ENCODE assay signal across 8 cellular contexts in the genomic region with DNA sequence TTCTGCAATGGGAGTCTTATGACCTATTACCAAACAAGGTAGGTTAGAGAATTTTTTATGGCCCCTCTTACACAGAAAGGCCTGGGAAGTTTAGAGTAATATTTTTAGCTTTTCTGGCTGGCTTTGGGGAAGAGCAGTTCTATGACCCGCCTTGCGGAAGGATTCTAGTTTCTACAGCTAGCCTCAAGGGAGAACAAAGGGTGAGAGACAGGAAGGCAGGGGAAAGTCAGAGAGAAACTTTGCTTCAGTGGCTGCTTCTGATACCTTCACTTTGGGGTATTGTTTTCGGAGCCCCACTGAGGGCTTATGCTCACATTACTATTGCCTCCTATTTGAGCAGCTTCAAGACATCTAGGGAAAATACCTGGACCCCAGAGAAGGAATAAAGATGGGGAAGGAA.
DNase-seq lines count a peak whose midpoint lies in the region; ATAC-seq and TF ChIP-seq lines count a peak whose summit lies in the region.

No MANE protein-coding gene starts in this region.

- H3K4me2 ChIP-seq in MM.1S (ENCODE audit: low read depth, low read length): no peak overlapping the region

- H3K9me3 ChIP-seq in heart left ventricle (no peaks in the 10 kb centered on the region), skeletal muscle tissue (ENCODE audit: control insufficient read depth in 3 of 3, low read length in 3 of 3) (no peaks in the 10 kb centered on the region), MM.1S (replicated peaks; ENCODE audit: insufficient read depth, low read length) (no peaks in the 10 kb centered on the region)

- H3K27me3 ChIP-seq in heart left ventricle (no peaks in the 10 kb centered on the region), skeletal muscle tissue (ENCODE audit: control insufficient read depth in 3 of 3, insufficient read depth in 3 of 3, low read length in 3 of 3) (no peaks in the 10 kb centered on the region), MM.1S (replicated peaks; ENCODE audit: insufficient read depth, low read length) (no peaks in the 10 kb centered on the region)

- H3K36me3 ChIP-seq in heart left ventricle (no peaks in the 10 kb centered on the region), skeletal muscle tissue (ENCODE audit: control insufficient read depth in 3 of 3, insufficient read depth in 3 of 3, low read length in 3 of 3) (no peaks in the 10 kb centered on the region), MM.1S (replicated peaks; ENCODE audit: insufficient read depth, low read length) (no peaks in the 10 kb centered on the region)

- DNase-seq in heart left ventricle: no peak
- DNase-seq in cardiac septum (ENCODE audit: low spot score): no peak
- DNase-seq in MM.1S: no peak
- DNase-seq in NCI-H146 treated with DMSO at 0.1 percent for 48 hours (lab: John Stamatoyannopoulos, UW; ENCODE audit: unreplicated experiment): no peak

- no peaks in the 10 kb centered on the region for H4K20me1 ChIP-seq in MM.1S (ENCODE audit: insufficient read depth, low read length)

- TF ChIP-seq POLR2A in heart left ventricle (IDR thresholded peaks at IDR 0.05): no peak

- peak overlapping the region in 9 of 12 donors; percentile 8 to 82 (median 43) for H3K27ac ChIP-seq in heart left ventricle
- peak overlapping the region; percentile 48 for H3K27ac ChIP-seq in skeletal muscle tissue (ENCODE audit: low read depth, low read length)
- no peak overlapping the region for H3K27ac ChIP-seq in MM.1S (ENCODE audit: low read length)

- H3K9me2 ChIP-seq in MM.1S (replicated peaks; ENCODE audit: insufficient read depth, low read length): no peaks in the 10 kb centered on the region

- H3K4me1 ChIP-seq in heart left ventricle: peaks cover 0 to 40% (median 13%) of the 10 kb centered on the region in 12 donors
- H3K4me1 ChIP-seq in skeletal muscle tissue (ENCODE audit: control insufficient read depth in 3 of 3, insufficient read depth in 3 of 3, low read length in 3 of 3): peaks cover 3 to 4% (median 3%) of the 10 kb centered on the region in 3 donors
- no peaks in the 10 kb centered on the region for H3K4me1 ChIP-seq in MM.1S (ENCODE audit: low read length)

- no peak overlapping the region for H3K9ac ChIP-seq in skeletal muscle tissue (ENCODE audit: low read depth in 1 of 3, low read length in 3 of 3)
- no peak overlapping the region for H3K9ac ChIP-seq in MM.1S (ENCODE audit: low read length)

- TF ChIP-seq CTCF in heart left ventricle (IDR thresholded peaks at IDR 0.05) (no peak), MM.1S (IDR thresholded peaks at IDR 0.05; ENCODE audit: low read length) (no peak)

- no peaks in the 10 kb centered on the region for H3F3A ChIP-seq in MM.1S (ENCODE audit: insufficient read depth, low read length)

- H3K4me3 ChIP-seq in heart left ventricle (no peak overlapping the region), skeletal muscle tissue (ENCODE audit: low read length in 3 of 3) (no peak overlapping the region), MM.1S (ENCODE audit: low read length) (no peak overlapping the region)

- 71 to 85% (median 81%) methylated on average over 3 of the region's 3 CpGs for whole genome bisulfite sequencing in heart left ventricle, 4 donors

- no peak overlapping the region for H2AFZ ChIP-seq in MM.1S (ENCODE audit: low read length)

- intact Hi-C loops in heart left ventricle (cut with DNase I) (loop anchor here in 3 of 10 donors (5.0 to 10.0 kb wide), 4 partner anchors 50 to 162 kb away; no protein-coding TSS in a partner anchor), cardiac septum (cut with DNase I) (loop anchor here (5.0 kb wide), 1 partner anchor 50 kb away; no protein-coding TSS in a partner anchor)

- ATAC-seq in heart left ventricle: peak in 1 of 4 donors; percentile 29
- peak; percentile 88 for ATAC-seq in GM21723 (IDR thresholded peaks at IDR 0.05; ENCODE audit: unreplicated experiment)
- ATAC-seq in HG03196 (IDR thresholded peaks at IDR 0.05; ENCODE audit: unreplicated experiment): peak; percentile 93
- ATAC-seq in HG03439 (IDR thresholded peaks at IDR 0.05; ENCODE audit: unreplicated experiment): no peak

- no peaks in the 10 kb centered on the region for H3K79me2 ChIP-seq in MM.1S (ENCODE audit: low read length)
